9 cellular contexts compared by ENCODE assay signal in the genomic region with DNA sequence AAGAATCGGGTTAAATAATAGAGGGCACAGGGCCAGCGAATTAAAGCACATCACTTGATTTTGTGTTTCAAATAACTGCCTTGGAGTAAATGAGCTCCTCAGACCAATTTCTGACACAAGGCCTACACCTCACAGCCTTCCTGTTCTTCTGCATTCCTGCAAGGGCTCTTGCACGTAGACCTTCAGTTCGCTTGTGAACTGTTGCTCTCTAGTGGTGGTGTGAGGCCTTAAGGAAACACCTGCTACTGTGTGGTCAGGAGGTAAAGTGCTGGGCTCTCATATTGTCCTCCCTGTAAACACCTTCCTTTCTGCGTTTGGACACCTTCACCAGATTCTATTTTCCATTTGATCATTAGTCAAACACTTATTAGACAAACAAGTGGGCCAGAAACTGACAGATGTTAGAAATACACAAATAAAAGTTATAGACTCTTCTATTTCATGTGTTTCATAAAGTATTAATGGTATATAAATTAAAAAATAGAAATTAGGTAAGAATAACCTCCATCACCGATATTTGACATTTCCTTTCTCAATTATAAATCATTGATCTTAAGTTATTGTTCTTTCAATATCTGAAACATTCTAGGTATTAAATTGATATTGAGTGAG. TPM values are rescaled to one million over a fixed set of nuclear protein-coding genes. Genes with fewer than 3 reads are reported as not detected.
A peak's percentile ranks its signal among the peaks of the same experiment; 100 is the strongest.
DNase-seq lines count a peak whose midpoint lies in the region; ATAC-seq lines count a peak whose summit lies in the region.
"Had no signal": no experiment of that assay in that cellular context is flagged by ENCODE, and none has a peak within 500 bp of the region (broad histone marks: within the 10 kb centered on the region; RNA-seq: fewer than 3 reads in every experiment).

No MANE protein-coding gene starts in this region.

- H3K14ac ChIP-seq in trophoblast cell (ENCODE audit: low read length), result no peak overlapping the region

- H3K36me3 ChIP-seq in trophoblast cell (ENCODE audit: control insufficient read depth in 1 of 2, insufficient read depth in 2 of 2, low read length in 2 of 2), result no peaks in the 10 kb centered on the region

- H4K12ac ChIP-seq in trophoblast cell (ENCODE audit: low read depth, low read length), result no peak overlapping the region

- H3K27me3 Mint-ChIP-seq in activated CD4-positive, alpha-beta memory T cell treated with anti-CD3 and anti-CD28 coated beads for 36 hours, result no peaks in the 10 kb centered on the region

- H3K36me3 Mint-ChIP-seq in activated CD4-positive, alpha-beta memory T cell treated with anti-CD3 and anti-CD28 coated beads for 36 hours, result no peaks in the 10 kb centered on the region

- no peaks in the 10 kb centered on the region for H3K79me1 ChIP-seq in trophoblast cell (ENCODE audit: low read length)

- no peaks in the 10 kb centered on the region for H3K4me1 ChIP-seq in trophoblast cell (ENCODE audit: control insufficient read depth in 1 of 2, insufficient read depth in 2 of 2, low read length in 2 of 2)

- peaks cover 43% of the 10 kb centered on the region for H3K4me1 Mint-ChIP-seq in activated CD4-positive, alpha-beta memory T cell treated with anti-CD3 and anti-CD28 coated beads for 36 hours (ENCODE audit: low read depth)

- WGBS in trophoblast cell (ENCODE audit: extremely low coverage, insufficient coverage, insufficient read length), result 100% methylated on average over 1 of the region's 6 CpGs

- CTCF ChIA-PET in activated CD4-positive, alpha-beta memory T cell treated with anti-CD3 and anti-CD28 coated beads for 36 hours (lab: Charles Lee), result interaction anchor here (0.6 to 10.7 kb wide), 26 partner anchors 10 to 347 kb away, joined by 3 to 624 read pairs (median 6); partner anchors contain the start of genes CD69, CLEC7A and CLECL1

- DNase-seq in activated CD4-positive, CD25-positive, alpha-beta regulatory T cell (lab: John Stamatoyannopoulos, UW), result peak; percentile 5 to 36 (median 11)
- no peak for DNase-seq in activated CD4-positive, CD25-positive, alpha-beta regulatory T cell treated with anti-CD3 and anti-CD28 coated beads, Interleukin-2, amount 50 U/mL, for 72 hours
- DNase-seq in NCI-H226 (peak; percentile 73), epithelial cell of prostate (ENCODE audit: low read depth, low spot score) (peak; percentile 83), trophoblast cell (peak; percentile 85 to 94), cortex of kidney (lab: John Stamatoyannopoulos, UW) (no peak)
- peak; percentile 77 for DNase-seq in activated CD4-positive, alpha-beta memory T cell treated with anti-CD3 and anti-CD28 coated beads for 36 hours

- H3K4me3 ChIP-seq in trophoblast cell (ENCODE audit: low read depth, low read length), result no peak overlapping the region
- H3K4me3 ChIP-seq: skin epidermis had no signal

- peak; percentile 88 for ATAC-seq in HG02870 (IDR thresholded peaks at IDR 0.05; ENCODE audit: unreplicated experiment)

- no peaks in the 10 kb centered on the region for H3K9me3 Mint-ChIP-seq in activated CD4-positive, alpha-beta memory T cell treated with anti-CD3 and anti-CD28 coated beads for 36 hours

- H3K4me2 ChIP-seq in trophoblast cell (ENCODE audit: low read length), result no peak overlapping the region

- H3K27ac ChIP-seq in epithelial cell of prostate (no peak overlapping the region), trophoblast cell (ENCODE audit: low read depth, low read length) (no peak overlapping the region)
- H3K27ac ChIP-seq: skin epidermis had no signal

- H2AFZ ChIP-seq in trophoblast cell (ENCODE audit: insufficient read depth, low read length, poor library complexity), result no peak overlapping the region

- no peak overlapping the region for H2BK120ac ChIP-seq in trophoblast cell (ENCODE audit: insufficient read depth, low read length, poor library complexity)

- intact Hi-C loops in activated CD4-positive, alpha-beta memory T cell treated with anti-CD3 and anti-CD28 coated beads for 36 hours (cut with micrococcal nuclease), result loop anchor here (1.0 to 10.0 kb wide), 6 partner anchors 48 to 553 kb away; partner anchors contain the start of gene CLEC2B

- POLR2A ChIA-PET in activated CD4-positive, alpha-beta memory T cell treated with anti-CD3 and anti-CD28 coated beads for 36 hours (lab: Charles Lee), result interaction anchor here (1.0 to 6.9 kb wide), 8 partner anchors 25 to 147 kb away, joined by 3 to 180 read pairs (median 6); partner anchors contain the start of genes CD69, CLEC2B and CLEC2D

- H3K23ac ChIP-seq in trophoblast cell (ENCODE audit: low read length), result no peak overlapping the region

- no peak overlapping the region for H3K4me3 Mint-ChIP-seq in activated CD4-positive, alpha-beta memory T cell treated with anti-CD3 and anti-CD28 coated beads for 36 hours

- no peak overlapping the region for H2AK5ac ChIP-seq in trophoblast cell (ENCODE audit: low read length)

- H3K9me3 ChIP-seq in trophoblast cell (ENCODE audit: insufficient read depth, low read depth, low read length), result no peaks in the 10 kb centered on the region

- no peak overlapping the region for H3K9ac ChIP-seq in trophoblast cell (ENCODE audit: low read length)

- no peak overlapping the region for H2BK12ac ChIP-seq in trophoblast cell (ENCODE audit: low read length)

- H4K8ac ChIP-seq in trophoblast cell (ENCODE audit: low read depth, low read length), result no peak overlapping the region

- H3K27ac Mint-ChIP-seq in activated CD4-positive, alpha-beta memory T cell treated with anti-CD3 and anti-CD28 coated beads for 36 hours, result peak overlapping the region; percentile 54

- no peak overlapping the region for H3K4ac ChIP-seq in trophoblast cell (ENCODE audit: low read depth, low read length)

- H4K91ac ChIP-seq in trophoblast cell (ENCODE audit: low read depth, low read length), result no peak overlapping the region

- no peaks in the 10 kb centered on the region for H3K27me3 ChIP-seq in trophoblast cell (ENCODE audit: insufficient read depth, low read length)

- H3K79me2 ChIP-seq in trophoblast cell (ENCODE audit: control insufficient read depth, insufficient read depth, low read length, poor library complexity), result no peaks in the 10 kb centered on the region

- no peak overlapping the region for H3K18ac ChIP-seq in trophoblast cell (ENCODE audit: low read length)

- H2BK5ac ChIP-seq in trophoblast cell (ENCODE audit: low read depth, low read length, poor library complexity), result no peak overlapping the region

RNA-seq across cellular contexts. Expression of gene KLRF1, which starts 29.2 kb away (rescaled TPM):
- total RNA-seq in activated CD4-positive, alpha-beta memory T cell treated with anti-CD3 and anti-CD28 coated beads for 36 hours, result not detected
- not detected in 2 replicates for polyA plus RNA-seq in trophoblast cell (2013)

RNA-seq across cellular contexts. Expression of gene CD69, which starts 37.4 kb away (rescaled TPM):
- 100 to 1,000 TPM; 118 to 120 TPM for total RNA-seq in activated CD4-positive, alpha-beta memory T cell treated with anti-CD3 and anti-CD28 coated beads for 36 hours
- polyA plus RNA-seq in trophoblast cell (2013), result 0.22 and 0.27 TPM in 2 replicates

Comparison
In these comparisons a context has a peak if more than half of its experiments do, and no peak if none do; other contexts are left out.
1. DNase-seq: peak in activated CD4-positive, CD25-positive, alpha-beta regulatory T cell (4 of 4), NCI-H226 (single experiment), activated CD4-positive, alpha-beta memory T cell treated with anti-CD3 and anti-CD28 coated beads for 36 hours (single experiment), epithelial cell of prostate (single experiment) and trophoblast cell (2 of 2); none in activated CD4-positive, CD25-positive, alpha-beta regulatory T cell treated with anti-CD3 and anti-CD28 coated beads, Interleukin-2, amount 50 U/mL, for 72 hours (single experiment) and cortex of kidney (single experiment).